ENCODE assay signal across 11 cellular contexts in the genomic region with DNA sequence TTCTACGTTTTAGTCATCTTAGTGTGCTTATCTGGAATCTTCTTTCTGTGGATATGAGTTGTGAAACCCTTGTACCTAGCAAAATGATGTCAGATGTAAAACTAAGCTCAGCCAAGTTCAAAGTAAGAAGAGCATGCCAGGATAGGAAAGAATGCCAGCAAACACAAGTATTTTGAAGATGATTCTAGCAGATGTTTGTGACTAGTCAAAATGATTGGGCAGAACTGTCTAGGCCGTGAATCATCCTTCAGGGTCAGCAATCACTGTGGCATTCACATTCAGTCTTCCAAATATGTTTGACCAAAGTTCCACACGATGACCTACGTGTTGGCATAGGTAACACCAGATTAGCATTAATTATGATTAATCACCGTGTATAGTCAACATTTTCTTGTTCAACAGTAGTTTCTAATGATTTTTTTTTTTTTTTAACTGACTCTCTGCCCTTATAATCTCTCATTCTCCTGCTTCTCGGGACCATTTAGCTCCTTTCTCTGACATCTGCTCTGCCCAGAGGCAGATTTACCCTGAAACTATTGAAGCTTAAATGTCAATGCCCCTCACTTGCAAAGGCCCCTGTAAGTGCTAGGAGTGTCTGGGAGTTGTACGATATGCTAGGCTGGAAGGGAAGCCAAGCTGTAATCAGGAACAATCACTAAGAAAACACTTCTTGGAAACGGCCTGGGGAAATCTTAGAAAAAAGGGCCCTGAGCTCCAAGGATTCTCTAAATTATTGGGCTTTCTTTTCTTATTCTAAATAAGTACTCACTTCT. TPM values are rescaled to one million over a fixed set of nuclear protein-coding genes. Genes with fewer than 3 reads are reported as not detected.
DNase-seq lines count a peak whose midpoint lies in the region; ATAC-seq, FAIRE-seq and TF ChIP-seq lines count a peak whose summit lies in the region.
"Had no signal": no experiment of that assay in that cellular context is flagged by ENCODE, and none has a peak within 500 bp of the region (broad histone marks: within the 10 kb centered on the region; RNA-seq: fewer than 3 reads in every experiment).

No MANE protein-coding gene starts in this region.

- H3K79me2 ChIP-seq in endothelial cell of umbilical vein (ENCODE audit: control insufficient read depth, insufficient read depth, low read length), result peaks cover 20% of the 10 kb centered on the region

- CTCF ChIA-PET in endothelial cell of umbilical vein (lab: Charles Lee), result interaction anchor here (0.6 to 3.1 kb wide), 15 partner anchors 8 to 390 kb away, joined by 3 to 25 read pairs (median 3); no protein-coding TSS in a partner anchor

- H3K14ac ChIP-seq in mesenchymal stem cell (ENCODE audit: low read length in 2 of 2), result no peak overlapping the region

- peak overlapping the region; percentile 22 for H2AFZ ChIP-seq in endothelial cell of umbilical vein (ENCODE audit: low read depth, low read length)
- H2AFZ ChIP-seq in mesenchymal stem cell (ENCODE audit: low read depth, low read length), result no peak overlapping the region

- H3K36me3 ChIP-seq in endothelial cell of umbilical vein (ENCODE audit: control insufficient read depth in 2 of 2, extremely low read depth in 1 of 2, insufficient read depth in 2 of 2, low read length in 2 of 2), result no peaks in the 10 kb centered on the region
- no peaks in the 10 kb centered on the region for H3K36me3 ChIP-seq in mesenchymal stem cell (ENCODE audit: control insufficient read depth in 1 of 2, insufficient read depth in 2 of 2, low read depth in 1 of 2, low read length in 2 of 2)

- no peaks in the 10 kb centered on the region for H3K9me1 ChIP-seq in endothelial cell of umbilical vein (replicated peaks; ENCODE audit: control insufficient read depth, extremely low read depth, insufficient read depth, low read length)

- no peak overlapping the region for H3K4me3 Mint-ChIP-seq in activated T-cell treated with anti-CD3 and anti-CD28 coated beads, Interleukin-2, amount 50 U/mL, for 4 hours
- H3K4me3 Mint-ChIP-seq: activated naive CD4-positive, alpha-beta T cell treated with anti-CD3 and anti-CD28 coated beads for 36 hours had no signal

- no peak for ATAC-seq in HG03521 (IDR thresholded peaks at IDR 0.05; ENCODE audit: unreplicated experiment)
- no peak for ATAC-seq in activated T-cell treated with anti-CD3 and anti-CD28 coated beads, Interleukin-2, amount 50 U/mL, for 4 hours
- ATAC-seq: activated CD4-positive, CD25-positive, alpha-beta regulatory T cell treated with anti-CD3 and anti-CD28 coated beads, Interleukin-2, amount 50 U/mL, for 24 hours; esophagus mucosa had no signal

- H3K4me1 ChIP-seq in endothelial cell of umbilical vein (ENCODE audit: control insufficient read depth, extremely low read depth, insufficient read depth, low read length) (peaks cover 57% of the 10 kb centered on the region), mesenchymal stem cell (ENCODE audit: control insufficient read depth, insufficient read depth, low read depth, low read length) (no peaks in the 10 kb centered on the region)

- peak; percentile 89 for FAIRE-seq in endothelial cell of umbilical vein (lab: Jason Lieb, UNC)

- DNase-seq in A172 (ENCODE audit: low spot score) (peak; percentile 85), NCI-H2227 treated with DMSO at 0.1 percent for 48 hours (lab: John Stamatoyannopoulos, UW) (peak; percentile 65), endothelial cell of umbilical vein (ENCODE audit: low read depth, low spot score) (peak; percentile 67), mesenchymal stem cell (peak; percentile 37)
- no peak for DNase-seq in activated T-cell treated with anti-CD3 and anti-CD28 coated beads, Interleukin-2, amount 50 U/mL, for 4 hours
- DNase-seq in activated CD4-positive, alpha-beta T cell treated with anti-CD3 and anti-CD28 coated beads, Interleukin-2, amount 50 U/mL, for 1 hour, result no peak
- no peak for DNase-seq in activated CD4-positive, alpha-beta T cell treated with anti-CD3 and anti-CD28 coated beads for 1 hour
- DNase-seq: activated naive CD4-positive, alpha-beta T cell treated with anti-CD3 and anti-CD28 coated beads for 36 hours had no signal

- BruUV-seq in endothelial cell of umbilical vein (replicated peaks; lab: Mats Ljungman, UMichigan), result no TSS peak

- no peaks in the 10 kb centered on the region for H3K9me3 Mint-ChIP-seq in activated T-cell treated with anti-CD3 and anti-CD28 coated beads, Interleukin-2, amount 50 U/mL, for 4 hours
- H3K9me3 Mint-ChIP-seq: activated naive CD4-positive, alpha-beta T cell treated with anti-CD3 and anti-CD28 coated beads for 36 hours had no signal

- peaks cover 2% of the 10 kb centered on the region for H3K4me1 Mint-ChIP-seq in activated T-cell treated with anti-CD3 and anti-CD28 coated beads, Interleukin-2, amount 50 U/mL, for 4 hours (ENCODE audit: low read depth)

- H3K18ac ChIP-seq in mesenchymal stem cell (ENCODE audit: low read depth in 1 of 2, low read length in 2 of 2), result no peak overlapping the region

- H3K36me3 Mint-ChIP-seq in activated T-cell treated with anti-CD3 and anti-CD28 coated beads, Interleukin-2, amount 50 U/mL, for 4 hours (ENCODE audit: insufficient read depth), result no peaks in the 10 kb centered on the region

- no peak overlapping the region for H2AK5ac ChIP-seq in mesenchymal stem cell (ENCODE audit: low read length, severe bottlenecking)

- H3K27ac ChIP-seq in endothelial cell of umbilical vein (ENCODE audit: insufficient read depth, low read depth, low read length) (peak overlapping the region; percentile 65), mesenchymal stem cell (ENCODE audit: low read length, poor library complexity, severe bottlenecking) (peak overlapping the region; percentile 66)

- intact Hi-C loops in endothelial cell of umbilical vein (cut with micrococcal nuclease), result loop anchor here (1.0 kb wide), 1 partner anchor 11 kb away; no protein-coding TSS in a partner anchor

- H3K23ac ChIP-seq in mesenchymal stem cell (ENCODE audit: low read length in 2 of 2), result no peak overlapping the region

- peak overlapping the region; percentile 0 for H3K9ac ChIP-seq in endothelial cell of umbilical vein (replicated peaks; ENCODE audit: extremely low read depth, insufficient read depth, low read length)
- H3K9ac ChIP-seq in mesenchymal stem cell (ENCODE audit: low read length), result peak overlapping the region; percentile 66

- WGBS in mesenchymal stem cell, result 72% methylated on average over 5 of the region's 8 CpGs

- H3K9me3 ChIP-seq in endothelial cell of umbilical vein (replicated peaks; ENCODE audit: control insufficient read depth, insufficient read depth, low read length) (no peaks in the 10 kb centered on the region), mesenchymal stem cell (ENCODE audit: control insufficient read depth, low read length) (peaks cover 5% of the 10 kb centered on the region)

- no peak for TF ChIP-seq CTCF in endothelial cell of umbilical vein (IDR thresholded peaks at IDR 0.05; ENCODE audit: extremely low read depth in 1 of 2, insufficient read depth in 1 of 2, low read depth in 1 of 2, low read length in 2 of 2)

- no peak overlapping the region for H4K91ac ChIP-seq in mesenchymal stem cell (ENCODE audit: low read length)

- H2BK120ac ChIP-seq in mesenchymal stem cell (ENCODE audit: low read depth, low read length), result no peak overlapping the region

- no peak for TF ChIP-seq POLR2A in endothelial cell of umbilical vein (IDR thresholded peaks at IDR 0.05; ENCODE audit: low read depth, low read length)

- no peak overlapping the region for H3K4me3 ChIP-seq in endothelial cell of umbilical vein (replicated peaks in 1 of 3; ENCODE audit: insufficient read depth in 1 of 3, low read depth in 1 of 3, low read length in 3 of 3)
- H3K4me3 ChIP-seq in mesenchymal stem cell (ENCODE audit: insufficient read depth in 1 of 2, low read depth in 1 of 2, low read length in 2 of 2), result no peak overlapping the region

- H3K27me3 ChIP-seq in endothelial cell of umbilical vein (ENCODE audit: control insufficient read depth in 2 of 2, insufficient read depth in 2 of 2, low read length in 2 of 2), result no peaks in the 10 kb centered on the region
- no peaks in the 10 kb centered on the region for H3K27me3 ChIP-seq in mesenchymal stem cell (ENCODE audit: control insufficient read depth in 1 of 2, insufficient read depth in 1 of 2, low read length in 2 of 2)

- POLR2A ChIA-PET in endothelial cell of umbilical vein (lab: Charles Lee), result interaction anchor here (0.7 to 2.6 kb wide), 4 partner anchors 8 to 89 kb away, joined by 3 to 13 read pairs (median 4); no protein-coding TSS in a partner anchor

- no peak overlapping the region for H2BK15ac ChIP-seq in mesenchymal stem cell (ENCODE audit: low read depth, poor library complexity, severe bottlenecking)

- no peak overlapping the region for H4K8ac ChIP-seq in mesenchymal stem cell (ENCODE audit: low read length)

- H3K4me2 ChIP-seq in endothelial cell of umbilical vein (ENCODE audit: insufficient read depth, low read length) (peak overlapping the region; percentile 39), mesenchymal stem cell (ENCODE audit: low read length, poor library complexity, severe bottlenecking) (no peak overlapping the region)

- peaks cover 24% of the 10 kb centered on the region for H3K27me3 Mint-ChIP-seq in activated T-cell treated with anti-CD3 and anti-CD28 coated beads, Interleukin-2, amount 50 U/mL, for 4 hours (ENCODE audit: low read depth)

- H2BK5ac ChIP-seq in mesenchymal stem cell (ENCODE audit: low read depth, low read length, poor library complexity, severe bottlenecking), result no peak overlapping the region

- no peak overlapping the region for H2BK12ac ChIP-seq in mesenchymal stem cell (ENCODE audit: low read length in 2 of 2)

- H3K79me1 ChIP-seq in mesenchymal stem cell (replicated peaks; ENCODE audit: low read length, poor library complexity, severe bottlenecking), result peaks cover 3% of the 10 kb centered on the region

- dilution Hi-C loops in endothelial cell of umbilical vein (cut with MboI; ENCODE audit: extremely low pct_ligation_motif_present, low sequenced_read_pairs), result no loop called here

- H4K20me1 ChIP-seq in endothelial cell of umbilical vein (replicated peaks; ENCODE audit: control insufficient read depth, extremely low read depth, insufficient read depth, low read length), result no peaks in the 10 kb centered on the region

- no peak overlapping the region for H3K4ac ChIP-seq in mesenchymal stem cell (ENCODE audit: low read depth in 1 of 2, low read length in 2 of 2)

RNA-seq across cellular contexts. Expression of a gene that starts 5.7 kb away (rescaled TPM):
- total RNA-seq in A172 (2014; rRNA removed; shearing (Covaris generic)), result 93.9 and 104 TPM in 2 replicates
- total RNA-seq in endothelial cell of umbilical vein, result 193 and 228 TPM in 2 replicates
- 22.6 and 36.1 TPM in 2 replicates for polyA plus RNA-seq in endothelial cell of umbilical vein
- 46.7 and 47.7 TPM in 2 replicates for polyA plus RNA-seq in endothelial cell of umbilical vein (2011; cell fraction: cytosol; rRNA removed)
- polyA plus RNA-seq in endothelial cell of umbilical vein (2011; cell fraction: nucleus; rRNA removed), result 85.2 and 127 TPM in 2 replicates
- 286 and 373 TPM in 2 replicates for polyA plus RNA-seq in endothelial cell of umbilical vein (2012)
- polyA minus RNA-seq in endothelial cell of umbilical vein, result 64.7 and 67.6 TPM in 2 replicates
- 5.3 TPM for polyA minus RNA-seq in endothelial cell of umbilical vein (2011; cell fraction: cytosol; rRNA and poly(A)+ RNA removed)
- 176 and 243 TPM in 2 replicates for polyA minus RNA-seq in endothelial cell of umbilical vein (2011; cell fraction: nucleus; rRNA and poly(A)+ RNA removed)
- polyA plus RNA-seq in mesenchymal stem cell (2013, experiment 1 of 2), result 154 TPM
- 161 TPM for polyA plus RNA-seq in mesenchymal stem cell (2013, experiment 2 of 2)
- under 1 TPM; 0.21 to 0.71 (median 0.61) TPM for total RNA-seq in activated T-cell treated with anti-CD3 and anti-CD28 coated beads, Interleukin-2, amount 50 U/mL, for 4 hours

Comparison
In these comparisons a context has a peak if more than half of its experiments do, and no peak if none do; other contexts are left out.
1. DNase-seq: peak in A172 (single experiment), NCI-H2227 treated with DMSO at 0.1 percent for 48 hours (single experiment), endothelial cell of umbilical vein (single experiment) and mesenchymal stem cell (single experiment); none in activated T-cell treated with anti-CD3 and anti-CD28 coated beads, Interleukin-2, amount 50 U/mL, for 4 hours (single experiment), activated CD4-positive, alpha-beta T cell treated with anti-CD3 and anti-CD28 coated beads, Interleukin-2, amount 50 U/mL, for 1 hour (single experiment) and activated CD4-positive, alpha-beta T cell treated with anti-CD3 and anti-CD28 coated beads for 1 hour (single experiment).
2. RNA of a gene that starts 5.7 kb away (total RNA-seq): 193 to 228 TPM in endothelial cell of umbilical vein and 93.9 to 104 TPM in A172; 0.21 to 0.71 TPM in activated T-cell treated with anti-CD3 and anti-CD28 coated beads, Interleukin-2, amount 50 U/mL, for 4 hours; every median in the first group is over 10 times any median in the second.